In genomic region chr3:131053021-131053420, GRCh38 we compare ENCODE assay signal across 12 cellular contexts. TPM values are rescaled to one million over a fixed set of nuclear protein-coding genes. Genes with fewer than 3 reads are reported as not detected.
DNase-seq lines count a peak whose midpoint lies in the region; FAIRE-seq and TF ChIP-seq lines count a peak whose summit lies in the region.
"Had no signal": no experiment of that assay in that cellular context is flagged by ENCODE, and none has a peak within 500 bp of the region (broad histone marks: within the 10 kb centered on the region; RNA-seq: fewer than 3 reads in every experiment).

No MANE protein-coding gene starts in this region.

- no peak overlapping the region for H2AFZ ChIP-seq in KMS-11 (ENCODE audit: low read depth)

- WGBS in esophagus squamous epithelium, 2 donors, result 46 to 67% methylated on average over 2 of the region's 2 CpGs

- H3K27me3 ChIP-seq in BJ (ENCODE audit: control insufficient read depth, insufficient read depth, low read length), result no peaks in the 10 kb centered on the region
- no peaks in the 10 kb centered on the region for H3K27me3 ChIP-seq in KMS-11 (ENCODE audit: insufficient read depth, low read depth)
- no peaks in the 10 kb centered on the region for H3K27me3 ChIP-seq in esophagus squamous epithelium
- H3K27me3 ChIP-seq in colonic mucosa, result no peaks in the 10 kb centered on the region

- H3K4me3 ChIP-seq in BJ (ENCODE audit: low read depth, low read length) (no peak overlapping the region), KMS-11 (IDR thresholded peaks at IDR 0.05; ENCODE audit: insufficient read depth, low read depth, low read length) (no peak overlapping the region), kidney (ENCODE audit: low read length in 2 of 2) (no peak overlapping the region), esophagus squamous epithelium (no peak overlapping the region), colonic mucosa (no peak overlapping the region)

- intact Hi-C loops in kidney (cut with DNase I), result no loop called here
- intact Hi-C loops in esophagus squamous epithelium (cut with DNase I), result no loop called here
- intact Hi-C loops in head of caudate nucleus (cut with DNase I), result no loop called here
- intact Hi-C loops in colonic mucosa (cut with DNase I), result no loop called here

- H3K4me1 ChIP-seq in KMS-11 (ENCODE audit: low read depth, poor library complexity, severe bottlenecking) (peaks cover 27% of the 10 kb centered on the region), kidney (ENCODE audit: control insufficient read depth in 1 of 2, insufficient read depth in 1 of 2, low read depth in 1 of 2, low read length in 2 of 2) (no peaks in the 10 kb centered on the region), esophagus squamous epithelium (no peaks in the 10 kb centered on the region), colonic mucosa (no peaks in the 10 kb centered on the region)

- CTCF ChIA-PET in BJ (lab: Yijun Ruan, JAX), result interaction anchor here (0.7 to 0.9 kb wide), 3 partner anchors 306 to 982 kb away, joined by 3 read pairs; partner anchors contain the start of genes CPNE4 and PIK3R4

- no peaks in the 10 kb centered on the region for H4K20me1 ChIP-seq in KMS-11 (ENCODE audit: insufficient read depth)

- H3K9me3 ChIP-seq in kidney (ENCODE audit: control insufficient read depth in 1 of 2, low read length in 2 of 2) (no peaks in the 10 kb centered on the region), esophagus squamous epithelium (no peaks in the 10 kb centered on the region), colonic mucosa (no peaks in the 10 kb centered on the region)

- H3K36me3 ChIP-seq in BJ (ENCODE audit: control insufficient read depth, insufficient read depth, low read length) (no peaks in the 10 kb centered on the region), KMS-11 (ENCODE audit: insufficient read depth) (no peaks in the 10 kb centered on the region), kidney (ENCODE audit: control insufficient read depth in 1 of 2, insufficient read depth in 2 of 2, low read length in 2 of 2) (no peaks in the 10 kb centered on the region), esophagus squamous epithelium (no peaks in the 10 kb centered on the region), colonic mucosa (no peaks in the 10 kb centered on the region)

- H3K27ac ChIP-seq in KMS-11, result no peak overlapping the region
- H3K27ac ChIP-seq in kidney (ENCODE audit: low read depth in 2 of 2, low read length in 2 of 2), result no peak overlapping the region
- no peak overlapping the region for H3K27ac ChIP-seq in esophagus squamous epithelium
- H3K27ac ChIP-seq in colonic mucosa, result no peak overlapping the region

- FAIRE-seq in kidney (lab: Jason Lieb, UNC), result no peak
- FAIRE-seq: urothelium cell line had no signal

- POLR2A ChIA-PET in BJ (lab: Charles Lee), result no interaction called here

- no peaks in the 10 kb centered on the region for H3K79me2 ChIP-seq in KMS-11 (ENCODE audit: insufficient read depth, low read depth)

- TF ChIP-seq CTCF in BJ (IDR thresholded peaks at IDR 0.05; ENCODE audit: insufficient read depth, low read depth, low read length) (peak; percentile 32), KMS-11 (conservative IDR thresholded peaks at IDR 0.05; ENCODE audit: low read depth, low read length) (peak; percentile 42; the same call in 1 of the 2 replicates), kidney (IDR thresholded peaks at IDR 0.05; ENCODE audit: borderline replicate concordance, extremely low read depth, insufficient read depth) (peak; percentile 17), esophagus squamous epithelium (IDR thresholded peaks at IDR 0.05) (peak in 2 of 6 experiments; percentile 13 to 20), colonic mucosa (IDR thresholded peaks at IDR 0.05) (no peak)

- H3K9ac ChIP-seq in KMS-11 (no peak overlapping the region), kidney (ENCODE audit: low read length in 2 of 2) (no peak overlapping the region), colonic mucosa (ENCODE audit: low read depth in 2 of 2, low read length in 2 of 2) (no peak overlapping the region)

- H3K4me2 ChIP-seq in KMS-11, result peak overlapping the region; percentile 1; the same call in 1 of the 2 replicates

- no peak for TF ChIP-seq POLR2A in esophagus squamous epithelium (IDR thresholded peaks at IDR 0.05)

- DNase-seq in BJ (ENCODE audit: low read depth) (no peak), amniotic epithelial cell (ENCODE audit: low read depth) (peak; percentile 24), kidney (no peak), esophagus squamous epithelium (lab: John Stamatoyannopoulos, UW) (no peak), NCI-H510A treated with DMSO at 0.1 percent for 48 hours (lab: John Stamatoyannopoulos, UW) (no peak), head of caudate nucleus (no peak), colonic mucosa (no peak)
- DNase-seq: GF-D8, NCI-H2107, T-helper 9 cell had no signal

RNA-seq across cellular contexts. Expression of gene NEK11, which starts 26.3 kb away (rescaled TPM):
- polyA plus RNA-seq in BJ (2011; rRNA removed), result 2.6 and 5.9 TPM in 2 replicates
- polyA minus RNA-seq in BJ (2011; rRNA and poly(A)+ RNA removed), result 2.9 and 3.7 TPM in 2 replicates
- total RNA-seq in kidney, result 13.2 TPM
- polyA plus RNA-seq in kidney (ENCODE audit: insufficient read depth, low read depth, low replicate concordance), result 7.9 TPM
- total RNA-seq in esophagus squamous epithelium, result 1 to 10 TPM; 1.6 to 8.5 (median 3.4) TPM
- 1 to 10 TPM; 5.5 to 5.8 TPM for total RNA-seq in colonic mucosa

RNA-seq across cellular contexts. Expression of gene ASTE1, which starts 26.4 kb away (rescaled TPM):
- polyA plus RNA-seq in BJ (2011; rRNA removed), result 4.5 and 5.7 TPM in 2 replicates
- 6.0 and 6.3 TPM in 2 replicates for polyA minus RNA-seq in BJ (2011; rRNA and poly(A)+ RNA removed)
- 8.9 TPM for total RNA-seq in kidney
- polyA plus RNA-seq in kidney (ENCODE audit: insufficient read depth, low read depth, low replicate concordance), result 3.9 TPM
- total RNA-seq in esophagus squamous epithelium, result 1 to 10 TPM; 1.6 to 5.5 (median 3.9) TPM
- 10 to 100 TPM in 1 of 2 donors, 1 to 10 TPM in 1; 9.3 to 13.0 TPM for total RNA-seq in colonic mucosa
